ENCODE assay signal across 14 cellular contexts in genomic region chr1:61210435-61211012, GRCh38.
DNase-seq lines count a peak whose midpoint lies in the region; ATAC-seq, FAIRE-seq and TF ChIP-seq lines count a peak whose summit lies in the region.
"Had no signal": no experiment of that assay in that cellular context is flagged by ENCODE, and none has a peak within 500 bp of the region (broad histone marks: within the 10 kb centered on the region; RNA-seq: fewer than 3 reads in every experiment).

No MANE protein-coding gene starts in this region.

- H3K9ac ChIP-seq in Karpas-422 (ENCODE audit: low read length) = no peak overlapping the region

- intact Hi-C loops in right lobe of liver (cut with DNase I) = no loop called here

- no peak overlapping the region for H3K4me2 ChIP-seq in Karpas-422 (ENCODE audit: low read depth, low read length, poor library complexity, severe bottlenecking)

- H2AFZ ChIP-seq in Karpas-422 (ENCODE audit: low read length) = no peak overlapping the region

- no peaks in the 10 kb centered on the region for H3K9me2 ChIP-seq in Karpas-422 (replicated peaks; ENCODE audit: insufficient read depth, low read length)

- H3K27me3 ChIP-seq in BE2C (no peaks in the 10 kb centered on the region), Karpas-422 (ENCODE audit: low read length) (no peaks in the 10 kb centered on the region), bronchial epithelial cell (ENCODE audit: control insufficient read depth, insufficient read depth, low read length) (no peaks in the 10 kb centered on the region), right lobe of liver (no peaks in the 10 kb centered on the region)
- H3K27me3 ChIP-seq: ovary, transverse colon had no signal

- H3K4me1 Mint-ChIP-seq in stimulated activated memory B cell treated with anti-CD40 and anti-IgM and Interleukin-4, amounts not matched to agents 10 μg/mL and 1 μg/mL and 100 μg/mL, for 72 hours = no peaks in the 10 kb centered on the region
- H3K4me1 Mint-ChIP-seq: activated naive CD4-positive, alpha-beta T cell treated with anti-CD3 and anti-CD28 coated beads, Interleukin-2, amount 50 U/mL, for 24 hours had no signal

- H3K27ac Mint-ChIP-seq in stimulated activated memory B cell treated with anti-CD40 and anti-IgM and Interleukin-4, amounts not matched to agents 10 μg/mL and 1 μg/mL and 100 μg/mL, for 72 hours = no peak overlapping the region
- H3K27ac Mint-ChIP-seq: activated naive CD4-positive, alpha-beta T cell treated with anti-CD3 and anti-CD28 coated beads, Interleukin-2, amount 50 U/mL, for 24 hours had no signal

- H3K4me1 ChIP-seq in BE2C (no peaks in the 10 kb centered on the region), Karpas-422 (ENCODE audit: low read length) (no peaks in the 10 kb centered on the region), right lobe of liver (peaks cover 0 to 40% (median 12%) of the 10 kb centered on the region in 4 donors)
- H3K4me1 ChIP-seq: transverse colon had no signal

- WGBS in right lobe of liver (ENCODE audit: insufficient coverage, low coverage, low lambda C conversion rate, missing lambda C conversion rate) = 96% methylated on average over 2 of the region's 2 CpGs

- peaks cover 30% of the 10 kb centered on the region for H3K27me3 Mint-ChIP-seq in stimulated activated memory B cell treated with anti-CD40 and anti-IgM and Interleukin-4, amounts not matched to agents 10 μg/mL and 1 μg/mL and 100 μg/mL, for 72 hours
- H3K27me3 Mint-ChIP-seq: activated naive CD4-positive, alpha-beta T cell treated with anti-CD3 and anti-CD28 coated beads, Interleukin-2, amount 50 U/mL, for 24 hours had no signal

- no peaks in the 10 kb centered on the region for H3K9me3 ChIP-seq in BE2C
- no peaks in the 10 kb centered on the region for H3K9me3 ChIP-seq in Karpas-422 (ENCODE audit: low read length)
- no peaks in the 10 kb centered on the region for H3K9me3 ChIP-seq in right lobe of liver
- H3K9me3 ChIP-seq: ovary, transverse colon had no signal

- peak in 3 of 4 donors; percentile 13 to 31 (median 29) for ATAC-seq in right lobe of liver
- ATAC-seq in stimulated activated memory B cell treated with anti-CD40 and anti-IgM and Interleukin-4, amounts not matched to agents 10 μg/mL and 1 μg/mL and 100 μg/mL, for 72 hours = no peak
- ATAC-seq: GM12878 had no signal

- peak; percentile 7 for FAIRE-seq in bronchial epithelial cell (lab: Jason Lieb, UNC)
- FAIRE-seq: GM12878 had no signal

- DNase-seq in BE2C = no peak
- DNase-seq in Karpas-422 = peak; percentile 49
- DNase-seq in bronchial epithelial cell (ENCODE audit: low read depth) = no peak
- no peak for DNase-seq in right lobe of liver
- no peak for DNase-seq in HuH-7 (ENCODE audit: low spot score)
- no peak for DNase-seq in NK-92 treated with Interleukin-12 subunit alpha and Interleukin-12 subunit beta, amount 100 ng/mL, for 24 hours (lab: John Stamatoyannopoulos, UW)
- DNase-seq in NOMO-1 (lab: John Stamatoyannopoulos, UW; ENCODE audit: unreplicated experiment in 2 of 2) = no peak
- DNase-seq: cerebellar nuclear complex, NCI-H1694, ovary, transverse colon had no signal

- peaks cover 30% of the 10 kb centered on the region; the same call in 1 of the 2 replicates for H4K20me1 ChIP-seq in Karpas-422 (ENCODE audit: insufficient read depth, low read depth, low read length)

- H3K27ac ChIP-seq in Karpas-422 (ENCODE audit: low read length) (no peak overlapping the region), right lobe of liver (peak overlapping the region in 1 of 3 donors; percentile 10)
- H3K27ac ChIP-seq: ovary, transverse colon had no signal

- H3K36me3 ChIP-seq in BE2C (no peaks in the 10 kb centered on the region; the same call in 1 of the 2 replicates), Karpas-422 (ENCODE audit: insufficient read depth, low read length) (no peaks in the 10 kb centered on the region), bronchial epithelial cell (ENCODE audit: control insufficient read depth, insufficient read depth, low read length) (no peaks in the 10 kb centered on the region), right lobe of liver (no peaks in the 10 kb centered on the region)
- H3K36me3 ChIP-seq: ovary, transverse colon had no signal

- TF ChIP-seq CTCF in BE2C (IDR thresholded peaks at IDR 0.05; ENCODE audit: low read depth, low read length) (peak; percentile 15; the same call in 1 of the 2 replicates), bronchial epithelial cell (IDR thresholded peaks at IDR 0.05; ENCODE audit: insufficient read depth, low read length, severe bottlenecking) (no peak), right lobe of liver (IDR thresholded peaks at IDR 0.05) (peak in 3 of 4 donors; percentile 11 to 36 (median 19))

- no peak overlapping the region for H3K4me3 ChIP-seq in BE2C (ENCODE audit: low read depth, low read length)
- no peak overlapping the region for H3K4me3 ChIP-seq in Karpas-422 (ENCODE audit: low read length)
- no peak overlapping the region for H3K4me3 ChIP-seq in bronchial epithelial cell (ENCODE audit: low read depth, low read length)
- H3K4me3 ChIP-seq in right lobe of liver = no peak overlapping the region
- H3K4me3 ChIP-seq: GM12878, ovary, transverse colon had no signal

- no peak for TF ChIP-seq POLR2A in right lobe of liver (IDR thresholded peaks at IDR 0.05)

- H3K9me3 Mint-ChIP-seq in stimulated activated memory B cell treated with anti-CD40 and anti-IgM and Interleukin-4, amounts not matched to agents 10 μg/mL and 1 μg/mL and 100 μg/mL, for 72 hours = no peaks in the 10 kb centered on the region
- H3K9me3 Mint-ChIP-seq: activated naive CD4-positive, alpha-beta T cell treated with anti-CD3 and anti-CD28 coated beads, Interleukin-2, amount 50 U/mL, for 24 hours had no signal

- no peaks in the 10 kb centered on the region for H3K36me3 Mint-ChIP-seq in stimulated activated memory B cell treated with anti-CD40 and anti-IgM and Interleukin-4, amounts not matched to agents 10 μg/mL and 1 μg/mL and 100 μg/mL, for 72 hours
- H3K36me3 Mint-ChIP-seq: activated naive CD4-positive, alpha-beta T cell treated with anti-CD3 and anti-CD28 coated beads, Interleukin-2, amount 50 U/mL, for 24 hours had no signal

- no peak overlapping the region for H3K4me3 Mint-ChIP-seq in stimulated activated memory B cell treated with anti-CD40 and anti-IgM and Interleukin-4, amounts not matched to agents 10 μg/mL and 1 μg/mL and 100 μg/mL, for 72 hours
- H3K4me3 Mint-ChIP-seq: activated naive CD4-positive, alpha-beta T cell treated with anti-CD3 and anti-CD28 coated beads, Interleukin-2, amount 50 U/mL, for 24 hours had no signal

- no peaks in the 10 kb centered on the region for H3K79me2 ChIP-seq in Karpas-422 (ENCODE audit: low read length)
